17 cellular contexts compared by ENCODE assay signal in the genomic region with DNA sequence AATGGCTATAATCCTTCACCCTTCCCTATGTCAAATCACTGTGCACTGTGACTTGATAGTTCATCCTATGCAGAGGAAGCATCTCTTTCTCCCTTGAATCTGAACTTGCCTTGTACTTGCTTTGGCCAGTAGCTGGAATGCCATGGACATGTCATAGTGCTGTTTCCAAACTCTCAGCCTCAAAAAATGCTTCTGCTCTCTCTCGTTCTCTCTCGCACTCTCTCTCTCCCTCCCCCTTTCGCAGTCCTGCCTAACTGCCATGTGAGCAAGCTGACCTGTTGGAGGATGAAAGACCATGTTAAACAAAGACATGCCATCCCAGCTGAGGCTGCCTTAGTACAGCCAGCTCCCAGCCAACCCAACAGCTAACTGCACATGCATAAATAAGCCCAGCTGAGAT.
DNase-seq lines count a peak whose midpoint lies in the region; FAIRE-seq and TF ChIP-seq lines count a peak whose summit lies in the region.
"Had no signal": no experiment of that assay in that cellular context is flagged by ENCODE, and none has a peak within 500 bp of the region (broad histone marks: within the 10 kb centered on the region; RNA-seq: fewer than 3 reads in every experiment).

No MANE protein-coding gene starts in this region.

- POLR2A ChIA-PET in H1 (lab: Charles Lee; ENCODE audit: partially characterized antibody) = interaction anchor here (1.1 kb wide), 1 partner anchor 18 kb away, joined by 4 read pairs; no protein-coding TSS in a partner anchor

- peaks cover 2% of the 10 kb centered on the region for H3K27me3 Mint-ChIP-seq in neural progenitor cell (ENCODE audit: insufficient read depth, low read depth)

- H3K4me1 Mint-ChIP-seq in neural progenitor cell = peaks cover 23% of the 10 kb centered on the region

- no peak overlapping the region for H2BK5ac ChIP-seq in H1 (ENCODE audit: low read depth, low read length)

- H4K8ac ChIP-seq in H1 (ENCODE audit: extremely low read depth, insufficient read depth, low read length) = no peak overlapping the region

- peaks cover 0 to 6% (median 1%) of the 10 kb centered on the region in 4 experiments; a peak in 3 of 7 replicates for H3K4me1 ChIP-seq in H1 (replicated peaks in 1 of 4; ENCODE audit: control insufficient read depth in 3 of 4, insufficient read depth in 4 of 4, low read length in 3 of 4)
- H3K4me1 ChIP-seq in neural progenitor cell = peaks cover 25% of the 10 kb centered on the region

- H3K36me3 Mint-ChIP-seq in neural progenitor cell = no peaks in the 10 kb centered on the region

- H3K27me3 ChIP-seq in H7 (ENCODE audit: control insufficient read depth, insufficient read depth, low read length) (no peaks in the 10 kb centered on the region), H1 (replicated peaks in 1 of 4; ENCODE audit: control insufficient read depth in 3 of 4, extremely low read depth in 1 of 4, insufficient read depth in 3 of 4, low read length in 3 of 4) (no peaks in the 10 kb centered on the region), neural progenitor cell (no peaks in the 10 kb centered on the region)

- H3K4me2 ChIP-seq in H1 (ENCODE audit: insufficient read depth in 1 of 2, low read depth in 2 of 2, low read length in 2 of 2) (no peak overlapping the region), neural progenitor cell (peak overlapping the region; percentile 67)

- no peaks in the 10 kb centered on the region for H3K23me2 ChIP-seq in H1 (ENCODE audit: low read depth, low read length)

- no peak overlapping the region for H4K5ac ChIP-seq in H1 (ENCODE audit: insufficient read length, low read depth, low read length)

- H3K4me3 ChIP-seq in H7 (ENCODE audit: insufficient read depth, low read depth, low read length) (no peak overlapping the region), H1 (ENCODE audit: extremely low read depth in 1 of 4, insufficient read depth in 2 of 4, low read depth in 3 of 4, low read length in 4 of 4) (no peak overlapping the region), neural progenitor cell (no peak overlapping the region)
- H3K4me3 ChIP-seq: K562 had no signal

- H3K36me3 ChIP-seq in H7 (replicated peaks; ENCODE audit: control insufficient read depth, insufficient read depth, low read length) (no peaks in the 10 kb centered on the region), H1 (ENCODE audit: control insufficient read depth in 2 of 4, insufficient read depth in 4 of 4, low read length in 3 of 4) (no peaks in the 10 kb centered on the region), neural progenitor cell (no peaks in the 10 kb centered on the region)

- H2BK12ac ChIP-seq in H1 (ENCODE audit: low read depth, low read length) = 0 out of 2 replicates have a peak overlapping the region, but pooled peaks have one; percentile 10

- H2BK120ac ChIP-seq in H1 (replicated peaks; ENCODE audit: low read depth, low read length) = no peak overlapping the region

- no peak overlapping the region for H4K91ac ChIP-seq in H1 (replicated peaks; ENCODE audit: insufficient read length, low read length)

- DNase-seq in AG08396 (ENCODE audit: low spot score) (peak; percentile 8), H7 (peak; percentile 29), H1 (ENCODE audit: low read depth in 1 of 2, low spot score in 2 of 2) (no peak), neural progenitor cell (ENCODE audit: low spot score) (peak; percentile 68), GM19238 (ENCODE audit: insufficient read length, low spot score) (no peak), NCI-H526 (lab: John Stamatoyannopoulos, UW) (no peak), NCI-H146 treated with DMSO at 0.1 percent for 48 hours (lab: John Stamatoyannopoulos, UW; ENCODE audit: unreplicated experiment) (no peak)
- DNase-seq: C1 segment of cervical spinal cord, NCI-H1092 treated with DMSO at 0.1 percent for 48 hours, NCI-H1694 treated with DMSO at 0.1 percent for 48 hours, NCI-H510A treated with DMSO at 0.1 percent for 48 hours, NCI-H82, OCI-M1, Right ventricle myocardium superior had no signal

- H3K9me3 Mint-ChIP-seq in neural progenitor cell = peaks cover 2% of the 10 kb centered on the region

- 83% methylated on average over 3 of the region's 3 CpGs; no CpG with 5 or more reads in 1 of the 2 experiments for WGBS in H1 (ENCODE audit: extremely low coverage in 1 of 2, insufficient coverage in 1 of 2, insufficient read length in 1 of 2, insufficient replicate concordance in 2 of 2, low coverage in 1 of 2, low lambda C conversion rate in 2 of 2, missing lambda C conversion rate in 1 of 2), 2 experiments

- H3K27ac ChIP-seq in H1 (ENCODE audit: low read depth, low read length) = no peak overlapping the region
- no peak overlapping the region for H3K27ac ChIP-seq in neural progenitor cell

- no peak overlapping the region for H3K23ac ChIP-seq in H1 (ENCODE audit: insufficient read length)

- H2AFZ ChIP-seq in H1 (ENCODE audit: low read length) (peak overlapping the region; percentile 87; the same call in 1 of the 2 replicates), neural progenitor cell (replicated peaks) (no peak overlapping the region)

- TF ChIP-seq CTCF in H1 (IDR thresholded peaks at IDR 0.05; ENCODE audit: control extremely low read depth in 1 of 3, insufficient read depth in 1 of 3, low read depth in 1 of 3, low read length in 3 of 3) (no peak), neural progenitor cell (IDR thresholded peaks at IDR 0.05) (no peak)

- H3K9me3 ChIP-seq in H1 (ENCODE audit: insufficient read depth in 2 of 2, low read depth in 1 of 2, low read length in 1 of 2) = no peaks in the 10 kb centered on the region
- H3K9me3 ChIP-seq in neural progenitor cell (ENCODE audit: low read depth) = no peaks in the 10 kb centered on the region

- H4K20me1 ChIP-seq in H1 (replicated peaks in 1 of 2; ENCODE audit: control insufficient read depth in 1 of 2, insufficient read depth in 2 of 2, low read length in 2 of 2) (no peaks in the 10 kb centered on the region), neural progenitor cell (ENCODE audit: low read depth) (peaks cover 4% of the 10 kb centered on the region)

- peaks cover 22% of the 10 kb centered on the region for H3F3A ChIP-seq in neural progenitor cell (ENCODE audit: low read depth)

- TF ChIP-seq POLR2A in H1 (IDR thresholded peaks at IDR 0.05; ENCODE audit: control extremely low read depth in 1 of 2, low read depth in 2 of 2, low read length in 2 of 2) = no peak

- peak overlapping the region; percentile 48; the same call in 1 of the 2 replicates for H2BK15ac ChIP-seq in H1 (ENCODE audit: low read length)

- no peak overlapping the region for H3K14ac ChIP-seq in H1 (ENCODE audit: insufficient read length)

- no peaks in the 10 kb centered on the region for H3K79me1 ChIP-seq in H1 (ENCODE audit: low read depth, low read length)

- H3K27ac Mint-ChIP-seq in neural progenitor cell = peak overlapping the region; percentile 64

- no peak overlapping the region for H3K4ac ChIP-seq in H1 (replicated peaks; ENCODE audit: insufficient read length, low read depth, low read length)

- no peak overlapping the region for H2BK20ac ChIP-seq in H1 (ENCODE audit: low read length)

- no peak for FAIRE-seq in H1 (lab: Jason Lieb, UNC)
- FAIRE-seq: A204.1, D721Med, K562 had no signal

- H3K4me3 Mint-ChIP-seq in neural progenitor cell = peak overlapping the region; percentile 43

- H2AK5ac ChIP-seq in H1 (ENCODE audit: low read depth, low read length) = no peak overlapping the region; the same call in 1 of the 2 replicates

- H3K79me2 ChIP-seq in H1 (ENCODE audit: control insufficient read depth in 1 of 2, insufficient read depth in 2 of 2, low read length in 2 of 2) (no peaks in the 10 kb centered on the region), neural progenitor cell (ENCODE audit: low read depth) (no peaks in the 10 kb centered on the region)

- TF ChIP-seq EP300 in H1 (IDR thresholded peaks at IDR 0.05; ENCODE audit: borderline replicate concordance in 1 of 2, low read depth in 2 of 2, low read length in 2 of 2) = no peak

- H3K9ac ChIP-seq in H1 (replicated peaks in 1 of 4; ENCODE audit: extremely low read depth in 1 of 4, low read depth in 3 of 4, low read length in 3 of 4) = no peak overlapping the region
- H3K9ac ChIP-seq in neural progenitor cell = no peak overlapping the region

- H3K18ac ChIP-seq in H1 (ENCODE audit: extremely low read depth, low read length) = no peak overlapping the region

- H3K56ac ChIP-seq in H1 (replicated peaks; ENCODE audit: insufficient read length, low read depth, low read length) = no peak overlapping the region

- CTCF ChIA-PET in H1 (lab: Charles Lee; ENCODE audit: partially characterized antibody) = interaction anchor here (0.6 to 1.6 kb wide), 2 partner anchors 19 to 41 kb away, joined by 3 to 4 read pairs; no protein-coding TSS in a partner anchor

- TF ChIP-seq RAD21 in H1 (IDR thresholded peaks at IDR 0.05 in 1 of 2, conservative IDR thresholded peaks at IDR 0.05 in 1 of 2; ENCODE audit: low read depth in 2 of 2, low read length in 2 of 2) = no peak

TF ChIP-seq in H1, 55 proteins besides CTCF, POLR2A, EP300 and RAD21 (continues in another document):
- TF ChIP-seq CEBPB (IDR thresholded peaks at IDR 0.05; ENCODE audit: low read depth, low read length) (no peak), CBX5 (IDR thresholded peaks at IDR 0.05; ENCODE audit: low read depth, low read length) (no peak), SUZ12 (IDR thresholded peaks at IDR 0.05; ENCODE audit: low read length) (no peak), NRF1 (IDR thresholded peaks at IDR 0.05; ENCODE audit: low read depth, low read length) (no peak), PHF8 (conservative IDR thresholded peaks at IDR 0.05; ENCODE audit: low read depth, low read length) (no peak), KDM1A (IDR thresholded peaks at IDR 0.05; ENCODE audit: borderline replicate concordance, low read length) (no peak)

Comparison
In these comparisons a context has a peak if more than half of its experiments do, and no peak if none do; other contexts are left out.
1. DNase-seq: peak in AG08396 (single experiment), H7 (single experiment) and neural progenitor cell (single experiment); none in H1 (0 of 2), GM19238 (single experiment), NCI-H526 (0 of 2) and NCI-H146 treated with DMSO at 0.1 percent for 48 hours (single experiment).